In genomic region chr18:48853588-48853987, GRCh38 we compare ENCODE assay signal across 2 cellular contexts.
TF ChIP-seq lines count a peak whose summit lies in the region.

No MANE protein-coding gene starts in this region.

TF ChIP-seq in HEK293, 187 proteins besides CTCF, POLR2A, EP300 and RAD21 (continued from another document):
- TF ChIP-seq PRDM10 (tag by site-specific recombination; IDR thresholded peaks at IDR 0.05), result no peak
- peak; percentile 36; the same call in 1 of the 2 replicates for TF ChIP-seq ZNF423 (tag by site-specific recombination; IDR thresholded peaks at IDR 0.05)

TF ChIP-seq in SK-N-SH treated with all-trans-retinoic acid at 6 μM for 48 hours, 23 proteins besides CTCF, POLR2A, EP300 and RAD21 (continued from another document):
- TF ChIP-seq TSHZ2 (CRISPR knock-in tag; IDR thresholded peaks at IDR 0.05), result no peak
- TF ChIP-seq POU6F1 (CRISPR knock-in tag; IDR thresholded peaks at IDR 0.05; ENCODE audit: borderline replicate concordance, low read depth), result no peak
